8 cellular contexts compared by ENCODE assay signal in the genomic region with DNA sequence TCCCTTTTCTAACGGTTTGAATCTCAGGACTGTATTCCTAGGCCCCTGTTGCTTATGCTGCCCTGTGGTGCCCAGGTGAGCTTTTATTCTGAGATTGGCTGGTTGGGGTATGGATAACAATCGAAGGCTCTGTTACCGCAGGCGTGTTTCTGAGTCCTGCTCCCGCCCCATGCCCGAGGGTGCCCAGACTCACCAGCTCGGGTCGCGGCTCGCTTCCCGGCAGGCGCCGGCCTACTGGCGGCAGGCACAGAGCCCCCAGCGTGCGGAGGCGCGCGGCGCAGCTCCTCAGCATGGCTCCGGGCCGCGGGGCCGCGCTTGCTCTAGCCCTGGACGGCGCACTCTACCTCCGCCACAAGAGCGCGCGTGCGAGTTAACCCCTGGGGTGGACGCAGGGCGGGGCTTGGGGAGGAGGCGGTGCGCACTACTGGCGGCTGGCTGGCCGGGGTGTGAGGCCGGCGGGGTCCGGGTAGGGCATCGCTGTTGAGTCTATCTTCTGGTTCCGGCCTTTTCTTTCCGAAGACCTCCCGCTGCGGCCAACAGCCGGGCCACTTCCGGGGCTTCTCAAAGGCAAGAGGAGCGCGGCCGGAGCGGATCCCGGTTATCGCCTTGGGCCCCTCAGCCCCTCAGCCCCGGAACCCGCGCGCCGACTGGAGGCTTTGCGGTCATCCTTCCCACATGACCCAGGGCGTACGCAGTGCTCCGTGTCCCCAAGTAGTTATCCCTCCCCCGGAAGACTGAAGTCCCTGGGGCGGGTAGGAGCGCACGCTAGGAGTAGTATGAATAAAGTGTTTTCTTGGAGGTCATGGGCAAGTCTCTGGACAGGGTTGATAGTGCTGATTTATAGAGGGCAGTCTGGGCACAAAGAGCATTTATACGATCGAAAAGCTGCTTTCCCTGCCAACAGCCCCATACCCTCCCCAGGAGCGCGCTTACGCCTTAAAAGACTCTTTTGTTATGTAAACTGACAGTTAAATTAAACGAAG. TPM values are rescaled to one million over a fixed set of nuclear protein-coding genes. Genes with fewer than 3 reads are reported as not detected.
DNase-seq lines count a peak whose midpoint lies in the region; ATAC-seq, FAIRE-seq and TF ChIP-seq lines count a peak whose summit lies in the region.

THEM4 (minus strand) TSS at position 345 of the 983 bp plus-strand sequence; CDS start at position 292, 53 bp downstream.

- H2AFZ ChIP-seq in astrocyte (ENCODE audit: low read depth, low read length), result peak within 1 kb of the TSS; percentile 99

- 0 to 1% methylated on average over 73 of the region's 73 CpGs for WGBS in aorta, 2 donors

- H3K9me3 ChIP-seq in astrocyte (ENCODE audit: insufficient read depth, low read depth, low read length), result no peaks in the 10 kb centered on the region
- no peaks in the 10 kb centered on the region for H3K9me3 ChIP-seq in aorta (ENCODE audit: control insufficient read depth, low read length)

- peak; percentile 98 for ATAC-seq in HG02571 (IDR thresholded peaks at IDR 0.05; ENCODE audit: unreplicated experiment)
- ATAC-seq in aorta (ENCODE audit: low FRiP score), result peak; percentile 100

- H3K9ac ChIP-seq in astrocyte (ENCODE audit: low read length), result peak within 1 kb of the TSS; percentile 92

- H3K27ac Mint-ChIP-seq in astrocyte (ENCODE audit: unreplicated experiment), result peak within 1 kb of the TSS; percentile 94

- no peaks in the 10 kb centered on the region for H4K20me1 ChIP-seq in astrocyte (ENCODE audit: insufficient read depth, low read length)

- H3K27me3 Mint-ChIP-seq in astrocyte (ENCODE audit: low read depth, unreplicated experiment), result no peaks in the 10 kb centered on the region

- peak within 1 kb of the TSS; percentile 97 for H3K4me3 ChIP-seq in GM12865 (ENCODE audit: low read depth, low read length)
- H3K4me3 ChIP-seq in astrocyte (ENCODE audit: insufficient read depth, low read depth, low read length), result peak within 1 kb of the TSS; percentile 76
- peak within 1 kb of the TSS; percentile 59 to 71 for H3K4me3 ChIP-seq in aorta (ENCODE audit: low read length in 2 of 2)

- H3K4me2 ChIP-seq in astrocyte (ENCODE audit: low read length), result peak within 1 kb of the TSS; percentile 92

- H3K9me3 Mint-ChIP-seq in astrocyte (ENCODE audit: unreplicated experiment), result peaks cover 5% of the 10 kb centered on the region

- H3K4me1 ChIP-seq in astrocyte (ENCODE audit: insufficient read depth, low read length) (peaks cover 7% of the 10 kb centered on the region), aorta (ENCODE audit: control insufficient read depth in 1 of 2, insufficient read depth in 2 of 2, low read length in 2 of 2) (no peaks in the 10 kb centered on the region)

- H3K36me3 ChIP-seq in astrocyte (ENCODE audit: insufficient read depth, low read length) (no peaks in the 10 kb centered on the region), aorta (ENCODE audit: control insufficient read depth in 1 of 2, insufficient read depth in 2 of 2, low read length in 1 of 2) (no peaks in the 10 kb centered on the region)

- peaks cover 23% of the 10 kb centered on the region for H3K36me3 Mint-ChIP-seq in astrocyte (ENCODE audit: low read depth, unreplicated experiment)

- peak within 1 kb of the TSS; percentile 90 for H3K4me3 Mint-ChIP-seq in astrocyte (ENCODE audit: unreplicated experiment)

- H3K27ac ChIP-seq in astrocyte (ENCODE audit: low read depth, low read length), result peak within 1 kb of the TSS; percentile 57
- peak within 1 kb of the TSS in 1 of 2 donors; percentile 82 for H3K27ac ChIP-seq in aorta (ENCODE audit: low read depth in 1 of 2, low read length in 2 of 2)

- DNase-seq in GM12865 (ENCODE audit: low read depth) (peak; percentile 99), NCI-H128 (lab: John Stamatoyannopoulos, UW; ENCODE audit: unreplicated experiment) (peak; percentile 47), T-helper 22 cell (ENCODE audit: low read depth) (peak; percentile 70), astrocyte (ENCODE audit: low read depth) (peak; percentile 90), hepatic stellate cell (ENCODE audit: low spot score) (peak; percentile 97), renal cortical epithelial cell (ENCODE audit: low read depth) (peak; percentile 85), aorta (peak; percentile 99)

- peaks cover 12% of the 10 kb centered on the region for H3K4me1 Mint-ChIP-seq in astrocyte (ENCODE audit: low read depth, unreplicated experiment)

- TF ChIP-seq CTCF in GM12865 (IDR thresholded peaks at IDR 0.05; ENCODE audit: insufficient read depth, low read depth, low read length, missing control alignments) (peak; percentile 42), astrocyte (IDR thresholded peaks at IDR 0.05; ENCODE audit: insufficient read depth, low read depth, low read length) (no peak)

- intact Hi-C loops in aorta (cut with DNase I), result no loop called here

- H3K27me3 ChIP-seq in astrocyte (ENCODE audit: insufficient read depth, low read length) (no peaks in the 10 kb centered on the region), aorta (ENCODE audit: control insufficient read depth in 1 of 2, insufficient read depth in 2 of 2, low read length in 1 of 2) (no peaks in the 10 kb centered on the region)

- FAIRE-seq in astrocyte (lab: Jason Lieb, UNC), result no peak

- H3K79me2 ChIP-seq in astrocyte (ENCODE audit: insufficient read depth, low read length), result peaks cover 5% of the 10 kb centered on the region

RNA-seq across cellular contexts. Expression of gene THEM4, which starts in this region (rescaled TPM):
- total RNA-seq in astrocyte, result 15.7 and 17.5 TPM in 2 replicates
- total RNA-seq in renal cortical epithelial cell, result 9.9 and 19.8 TPM in 2 replicates
- total RNA-seq in aorta, result 10 to 100 TPM; 11.8 to 17.5 TPM
- 10 to 100 TPM in 1 of 2 donors, 1 to 10 TPM in 1; 3.8 to 12.3 TPM for polyA plus RNA-seq in aorta

Comparison
In these comparisons a context has a peak if more than half of its experiments do, and no peak if none do; other contexts are left out.
1. DNase-seq: peak in every context shown above with its lines; median percentile 99 in GM12865; 99 in aorta; 97 in hepatic stellate cell; 90 in astrocyte; 85 in renal cortical epithelial cell; 70 in T-helper 22 cell; 47 in NCI-H128.